Comparison of ENCODE assay signal across 1 cellular context in the genomic region with DNA sequence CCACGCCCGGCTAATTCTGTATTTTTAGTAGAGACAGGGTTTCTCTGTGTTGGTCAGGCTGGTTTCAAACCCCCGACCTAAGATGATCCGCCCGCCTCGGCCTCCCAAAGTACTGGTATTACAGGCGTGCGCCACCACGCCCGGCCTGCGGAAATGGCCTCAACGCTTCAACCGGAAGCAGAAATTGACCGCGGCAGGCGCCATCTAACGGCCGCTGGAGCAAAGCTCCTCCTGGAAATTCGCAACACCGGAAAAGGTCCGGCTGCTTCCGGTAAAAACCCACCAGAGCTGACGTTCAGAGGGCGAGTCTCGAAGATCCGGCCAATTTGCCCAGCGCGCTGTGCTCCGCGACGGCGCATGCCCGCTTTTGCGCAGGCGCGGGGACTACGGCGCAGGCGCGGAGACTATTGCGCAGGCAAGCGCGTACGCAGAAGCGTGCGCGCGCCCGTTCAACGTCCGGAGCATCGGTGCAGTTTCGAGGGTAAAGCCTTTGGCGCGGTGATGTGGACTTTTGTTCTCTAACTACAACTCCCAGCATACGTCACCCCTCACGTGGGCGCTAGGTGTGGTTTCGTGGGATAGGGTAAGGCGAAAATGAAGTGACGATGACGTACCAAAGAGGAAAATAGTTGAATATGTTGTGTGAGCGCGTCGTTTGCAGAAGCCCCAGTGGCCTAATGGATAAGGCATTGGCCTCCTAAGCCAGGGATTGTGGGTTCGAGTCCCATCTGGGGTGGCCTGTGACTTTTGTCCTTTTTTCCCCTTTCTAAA.
TF ChIP-seq lines count a peak whose summit lies in the region.

No MANE protein-coding gene starts in this region.

TF ChIP-seq in K562, 482 proteins besides CTCF, POLR2A, EP300 and RAD21 (continued from another document and continues in another):
- TF ChIP-seq, protein P1, sequence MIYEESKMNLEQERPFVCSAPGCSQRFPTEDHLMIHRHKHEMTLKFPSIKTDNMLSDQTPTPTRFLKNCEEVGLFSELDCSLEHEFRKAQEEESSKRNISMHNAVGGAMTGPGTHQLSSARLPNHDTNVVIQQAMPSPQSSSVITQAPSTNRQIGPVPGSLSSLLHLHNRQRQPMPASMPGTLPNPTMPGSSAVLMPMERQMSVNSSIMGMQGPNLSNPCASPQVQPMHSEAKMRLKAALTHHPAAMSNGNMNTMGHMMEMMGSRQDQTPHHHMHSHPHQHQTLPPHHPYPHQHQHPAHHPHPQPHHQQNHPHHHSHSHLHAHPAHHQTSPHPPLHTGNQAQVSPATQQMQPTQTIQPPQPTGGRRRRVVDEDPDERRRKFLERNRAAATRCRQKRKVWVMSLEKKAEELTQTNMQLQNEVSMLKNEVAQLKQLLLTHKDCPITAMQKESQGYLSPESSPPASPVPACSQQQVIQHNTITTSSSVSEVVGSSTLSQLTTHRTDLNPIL (CRISPR knock-in tag; IDR thresholded peaks at IDR 0.05), result no peak
- TF ChIP-seq ESRRA (IDR thresholded peaks at IDR 0.05; ENCODE audit: borderline replicate concordance, low read depth) (peak; percentile 92), SMC3 (conservative IDR thresholded peaks at IDR 0.05; ENCODE audit: insufficient read depth, low read depth, low read length) (peak; percentile 40; the same call in 1 of the 2 replicates), ZNF717 (CRISPR knock-in tag; IDR thresholded peaks at IDR 0.05) (no peak), L3MBTL2 (IDR thresholded peaks at IDR 0.05) (peak; percentile 96), HMGN3 (IDR thresholded peaks at IDR 0.05; ENCODE audit: borderline replicate concordance, extremely low read depth, insufficient read length, low read depth, low read length) (peak; percentile 62), SUPT5H (IDR thresholded peaks at IDR 0.05) (peak; percentile 86), NCOR1 (IDR thresholded peaks at IDR 0.05) (peak; percentile 60), ESRRB (CRISPR knock-in tag; IDR thresholded peaks at IDR 0.05; ENCODE audit: borderline replicate concordance) (no peak), ID3 (CRISPR knock-in tag; IDR thresholded peaks at IDR 0.05) (no peak), ID3 (tag; IDR thresholded peaks at IDR 0.05) (peak; percentile 57; the same call in 1 of the 2 replicates), ZNF239 (CRISPR knock-in tag; IDR thresholded peaks at IDR 0.05) (no peak; the same call in 1 of the 2 replicates), ZBTB1 (CRISPR knock-in tag; IDR thresholded peaks at IDR 0.05; ENCODE audit: borderline replicate concordance, low read depth) (peak; percentile 90), CBX1 (IDR thresholded peaks at IDR 0.05; ENCODE audit: low read depth) (peak; percentile 99), RAD51 (IDR thresholded peaks at IDR 0.05; ENCODE audit: borderline replicate concordance, low read depth) (peak; percentile 96), CHD1 (IDR thresholded peaks at IDR 0.05; ENCODE audit: low read length) (no peak), YBX1 (IDR thresholded peaks at IDR 0.05) (no peak), ARHGAP35 (IDR thresholded peaks at IDR 0.05; ENCODE audit: partially characterized antibody) (no peak), LEF1 (IDR thresholded peaks at IDR 0.05) (peak; percentile 51), ZNF764 (CRISPR knock-in tag; IDR thresholded peaks at IDR 0.05; ENCODE audit: low read depth) (peak; percentile 78; the same call in 1 of the 2 replicates), CEBPZ (IDR thresholded peaks at IDR 0.05; ENCODE audit: borderline replicate concordance, low read depth, low read length) (no peak), BRF1 (IDR thresholded peaks at IDR 0.05; ENCODE audit: borderline replicate concordance, extremely low read depth, insufficient read length) (peak; percentile 91), U2AF1 (optimal IDR thresholded peaks at IDR 0.05; ENCODE audit: low read depth, low read length) (no peak), TAL1 (IDR thresholded peaks at IDR 0.05) (peak; percentile 40; the same call in 1 of the 2 replicates), NR4A1 (CRISPR knock-in tag; IDR thresholded peaks at IDR 0.05) (peak; percentile 93), NR4A1 (tag; IDR thresholded peaks at IDR 0.05) (peak; percentile 83), TARDBP (IDR thresholded peaks at IDR 0.05) (peak; percentile 93), ZBTB8A (IDR thresholded peaks at IDR 0.05; ENCODE audit: partially characterized antibody) (peak; percentile 98), ZNF41 (CRISPR knock-in tag; conservative IDR thresholded peaks at IDR 0.05) (peak; percentile 84), ZNF76 (CRISPR knock-in tag; IDR thresholded peaks at IDR 0.05; ENCODE audit: borderline replicate concordance) (peak; percentile 74; the same call in 1 of the 2 replicates), TCFL5 (CRISPR knock-in tag; conservative IDR thresholded peaks at IDR 0.05) (no peak), POU5F1 (IDR thresholded peaks at IDR 0.05; ENCODE audit: borderline replicate concordance, low read depth, low read length, partially characterized antibody) (peak; percentile 90), ZNF184 (CRISPR knock-in tag; IDR thresholded peaks at IDR 0.05) (no peak), HNRNPK (IDR thresholded peaks at IDR 0.05; ENCODE audit: low read depth, low read length, poor library complexity, severe bottlenecking) (no peak), TEAD2 (tag; IDR thresholded peaks at IDR 0.05) (peak; percentile 42; the same call in 1 of the 2 replicates), MAFF (IDR thresholded peaks at IDR 0.05; ENCODE audit: low read length) (peak; percentile 47; the same call in 1 of the 2 replicates)
- TF ChIP-seq, protein P2, sequence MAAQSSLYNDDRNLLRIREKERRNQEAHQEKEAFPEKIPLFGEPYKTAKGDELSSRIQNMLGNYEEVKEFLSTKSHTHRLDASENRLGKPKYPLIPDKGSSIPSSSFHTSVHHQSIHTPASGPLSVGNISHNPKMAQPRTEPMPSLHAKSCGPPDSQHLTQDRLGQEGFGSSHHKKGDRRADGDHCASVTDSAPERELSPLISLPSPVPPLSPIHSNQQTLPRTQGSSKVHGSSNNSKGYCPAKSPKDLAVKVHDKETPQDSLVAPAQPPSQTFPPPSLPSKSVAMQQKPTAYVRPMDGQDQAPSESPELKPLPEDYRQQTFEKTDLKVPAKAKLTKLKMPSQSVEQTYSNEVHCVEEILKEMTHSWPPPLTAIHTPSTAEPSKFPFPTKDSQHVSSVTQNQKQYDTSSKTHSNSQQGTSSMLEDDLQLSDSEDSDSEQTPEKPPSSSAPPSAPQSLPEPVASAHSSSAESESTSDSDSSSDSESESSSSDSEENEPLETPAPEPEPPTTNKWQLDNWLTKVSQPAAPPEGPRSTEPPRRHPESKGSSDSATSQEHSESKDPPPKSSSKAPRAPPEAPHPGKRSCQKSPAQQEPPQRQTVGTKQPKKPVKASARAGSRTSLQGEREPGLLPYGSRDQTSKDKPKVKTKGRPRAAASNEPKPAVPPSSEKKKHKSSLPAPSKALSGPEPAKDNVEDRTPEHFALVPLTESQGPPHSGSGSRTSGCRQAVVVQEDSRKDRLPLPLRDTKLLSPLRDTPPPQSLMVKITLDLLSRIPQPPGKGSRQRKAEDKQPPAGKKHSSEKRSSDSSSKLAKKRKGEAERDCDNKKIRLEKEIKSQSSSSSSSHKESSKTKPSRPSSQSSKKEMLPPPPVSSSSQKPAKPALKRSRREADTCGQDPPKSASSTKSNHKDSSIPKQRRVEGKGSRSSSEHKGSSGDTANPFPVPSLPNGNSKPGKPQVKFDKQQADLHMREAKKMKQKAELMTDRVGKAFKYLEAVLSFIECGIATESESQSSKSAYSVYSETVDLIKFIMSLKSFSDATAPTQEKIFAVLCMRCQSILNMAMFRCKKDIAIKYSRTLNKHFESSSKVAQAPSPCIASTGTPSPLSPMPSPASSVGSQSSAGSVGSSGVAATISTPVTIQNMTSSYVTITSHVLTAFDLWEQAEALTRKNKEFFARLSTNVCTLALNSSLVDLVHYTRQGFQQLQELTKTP (IDR thresholded peaks at IDR 0.05; ENCODE audit: low read depth in 1 of 2, partially characterized antibody in 2 of 2), result peak; percentile 6 to 76
- TF ChIP-seq, protein P3, sequence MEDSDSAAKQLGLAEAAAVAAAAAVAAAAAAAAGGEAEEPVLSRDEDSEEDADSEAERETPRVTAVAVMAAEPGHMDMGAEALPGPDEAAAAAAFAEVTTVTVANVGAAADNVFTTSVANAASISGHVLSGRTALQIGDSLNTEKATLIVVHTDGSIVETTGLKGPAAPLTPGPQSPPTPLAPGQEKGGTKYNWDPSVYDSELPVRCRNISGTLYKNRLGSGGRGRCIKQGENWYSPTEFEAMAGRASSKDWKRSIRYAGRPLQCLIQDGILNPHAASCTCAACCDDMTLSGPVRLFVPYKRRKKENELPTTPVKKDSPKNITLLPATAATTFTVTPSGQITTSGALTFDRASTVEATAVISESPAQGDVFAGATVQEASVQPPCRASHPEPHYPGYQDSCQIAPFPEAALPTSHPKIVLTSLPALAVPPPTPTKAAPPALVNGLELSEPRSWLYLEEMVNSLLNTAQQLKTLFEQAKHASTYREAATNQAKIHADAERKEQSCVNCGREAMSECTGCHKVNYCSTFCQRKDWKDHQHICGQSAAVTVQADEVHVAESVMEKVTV (CRISPR knock-in tag; IDR thresholded peaks at IDR 0.05), result peak; percentile 56; the same call in 1 of the 2 replicates
- TF ChIP-seq, protein P4, sequence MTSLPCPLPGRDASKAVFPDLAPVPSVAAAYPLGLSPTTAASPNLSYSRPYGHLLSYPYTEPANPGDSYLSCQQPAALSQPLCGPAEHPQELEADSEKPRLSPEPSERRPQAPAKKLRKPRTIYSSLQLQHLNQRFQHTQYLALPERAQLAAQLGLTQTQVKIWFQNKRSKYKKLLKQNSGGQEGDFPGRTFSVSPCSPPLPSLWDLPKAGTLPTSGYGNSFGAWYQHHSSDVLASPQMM (CRISPR knock-in tag; IDR thresholded peaks at IDR 0.05), result no peak
- TF ChIP-seq, protein P5, sequence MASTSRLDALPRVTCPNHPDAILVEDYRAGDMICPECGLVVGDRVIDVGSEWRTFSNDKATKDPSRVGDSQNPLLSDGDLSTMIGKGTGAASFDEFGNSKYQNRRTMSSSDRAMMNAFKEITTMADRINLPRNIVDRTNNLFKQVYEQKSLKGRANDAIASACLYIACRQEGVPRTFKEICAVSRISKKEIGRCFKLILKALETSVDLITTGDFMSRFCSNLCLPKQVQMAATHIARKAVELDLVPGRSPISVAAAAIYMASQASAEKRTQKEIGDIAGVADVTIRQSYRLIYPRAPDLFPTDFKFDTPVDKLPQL (IDR thresholded peaks at IDR 0.05; ENCODE audit: extremely low read depth, insufficient read length), result no peak
- TF ChIP-seq, protein P6, sequence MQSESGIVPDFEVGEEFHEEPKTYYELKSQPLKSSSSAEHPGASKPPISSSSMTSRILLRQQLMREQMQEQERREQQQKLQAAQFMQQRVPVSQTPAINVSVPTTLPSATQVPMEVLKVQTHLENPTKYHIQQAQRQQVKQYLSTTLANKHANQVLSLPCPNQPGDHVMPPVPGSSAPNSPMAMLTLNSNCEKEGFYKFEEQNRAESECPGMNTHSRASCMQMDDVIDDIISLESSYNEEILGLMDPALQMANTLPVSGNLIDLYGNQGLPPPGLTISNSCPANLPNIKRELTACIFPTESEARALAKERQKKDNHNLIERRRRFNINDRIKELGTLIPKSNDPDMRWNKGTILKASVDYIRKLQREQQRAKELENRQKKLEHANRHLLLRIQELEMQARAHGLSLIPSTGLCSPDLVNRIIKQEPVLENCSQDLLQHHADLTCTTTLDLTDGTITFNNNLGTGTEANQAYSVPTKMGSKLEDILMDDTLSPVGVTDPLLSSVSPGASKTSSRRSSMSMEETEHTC (IDR thresholded peaks at IDR 0.05), result peak; percentile 47; the same call in 1 of the 2 replicates
- TF ChIP-seq, protein P7, sequence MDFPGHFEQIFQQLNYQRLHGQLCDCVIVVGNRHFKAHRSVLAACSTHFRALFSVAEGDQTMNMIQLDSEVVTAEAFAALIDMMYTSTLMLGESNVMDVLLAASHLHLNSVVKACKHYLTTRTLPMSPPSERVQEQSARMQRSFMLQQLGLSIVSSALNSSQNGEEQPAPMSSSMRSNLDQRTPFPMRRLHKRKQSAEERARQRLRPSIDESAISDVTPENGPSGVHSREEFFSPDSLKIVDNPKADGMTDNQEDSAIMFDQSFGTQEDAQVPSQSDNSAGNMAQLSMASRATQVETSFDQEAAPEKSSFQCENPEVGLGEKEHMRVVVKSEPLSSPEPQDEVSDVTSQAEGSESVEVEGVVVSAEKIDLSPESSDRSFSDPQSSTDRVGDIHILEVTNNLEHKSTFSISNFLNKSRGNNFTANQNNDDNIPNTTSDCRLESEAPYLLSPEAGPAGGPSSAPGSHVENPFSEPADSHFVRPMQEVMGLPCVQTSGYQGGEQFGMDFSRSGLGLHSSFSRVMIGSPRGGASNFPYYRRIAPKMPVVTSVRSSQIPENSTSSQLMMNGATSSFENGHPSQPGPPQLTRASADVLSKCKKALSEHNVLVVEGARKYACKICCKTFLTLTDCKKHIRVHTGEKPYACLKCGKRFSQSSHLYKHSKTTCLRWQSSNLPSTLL (IDR thresholded peaks at IDR 0.05), result peak; percentile 90
- TF ChIP-seq, protein P8, sequence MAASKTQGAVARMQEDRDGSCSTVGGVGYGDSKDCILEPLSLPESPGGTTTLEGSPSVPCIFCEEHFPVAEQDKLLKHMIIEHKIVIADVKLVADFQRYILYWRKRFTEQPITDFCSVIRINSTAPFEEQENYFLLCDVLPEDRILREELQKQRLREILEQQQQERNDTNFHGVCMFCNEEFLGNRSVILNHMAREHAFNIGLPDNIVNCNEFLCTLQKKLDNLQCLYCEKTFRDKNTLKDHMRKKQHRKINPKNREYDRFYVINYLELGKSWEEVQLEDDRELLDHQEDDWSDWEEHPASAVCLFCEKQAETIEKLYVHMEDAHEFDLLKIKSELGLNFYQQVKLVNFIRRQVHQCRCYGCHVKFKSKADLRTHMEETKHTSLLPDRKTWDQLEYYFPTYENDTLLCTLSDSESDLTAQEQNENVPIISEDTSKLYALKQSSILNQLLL (CRISPR knock-in tag; IDR thresholded peaks at IDR 0.05; ENCODE audit: borderline replicate concordance), result no peak
